In genomic region chr1:117674521-117675400, GRCh38 we compare ENCODE assay signal across 9 cellular contexts.
A peak's percentile ranks its signal among the peaks of the same experiment; 100 is the strongest.
DNase-seq lines count a peak whose midpoint lies in the region; ATAC-seq, FAIRE-seq and TF ChIP-seq lines count a peak whose summit lies in the region.
"Had no signal": no experiment of that assay in that cellular context is flagged by ENCODE, and none has a peak within 500 bp of the region (broad histone marks: within the 10 kb centered on the region; RNA-seq: fewer than 3 reads in every experiment).

No MANE protein-coding gene starts in this region.

- dilution Hi-C loops in keratinocyte (cut with MboI; ENCODE audit: extremely low pct_ligation_motif_present, low sequenced_read_pairs): no loop called here

- ATAC-seq in GM19452 (IDR thresholded peaks at IDR 0.05; ENCODE audit: unreplicated experiment): no peak

- BruUV-seq in A673 (replicated peaks; lab: Mats Ljungman, UMichigan): no TSS peak

- H3K27ac ChIP-seq in A673 (ENCODE audit: low read depth, low read length, poor library complexity, severe bottlenecking) (no peak overlapping the region), keratinocyte (ENCODE audit: control insufficient read depth, insufficient read depth, low read length) (no peak overlapping the region)

- peak; percentile 66 for FAIRE-seq in GM18507 (lab: Jason Lieb, UNC)
- no peak for FAIRE-seq in keratinocyte (lab: Jason Lieb, UNC)
- FAIRE-seq: colon had no signal

- H3K27me3 ChIP-seq in A673 (replicated peaks; ENCODE audit: insufficient read depth, low read depth, low read length, poor library complexity): no peaks in the 10 kb centered on the region
- no peaks in the 10 kb centered on the region for H3K27me3 ChIP-seq in keratinocyte (ENCODE audit: control insufficient read depth, extremely low read depth, insufficient read depth, low read length)

- H3K4me3 ChIP-seq in A673 (ENCODE audit: low read depth, low read length, poor library complexity, severe bottlenecking) (no peak overlapping the region), keratinocyte (ENCODE audit: control insufficient read depth in 2 of 3, extremely low read depth in 1 of 3, insufficient read depth in 2 of 3, low read depth in 1 of 3, low read length in 3 of 3) (no peak overlapping the region)

- H3K4me1 ChIP-seq in A673 (ENCODE audit: insufficient read depth, low read length, poor library complexity, severe bottlenecking) (no peaks in the 10 kb centered on the region), keratinocyte (ENCODE audit: control insufficient read depth, extremely low read depth, insufficient read depth, low read length) (peaks cover 3% of the 10 kb centered on the region)

- no peaks in the 10 kb centered on the region for H4K20me1 ChIP-seq in keratinocyte (ENCODE audit: control insufficient read depth, extremely low read depth, insufficient read depth, low read length)

- TF ChIP-seq CTCF in A673 (conservative IDR thresholded peaks at IDR 0.05; ENCODE audit: low read depth, low read length): peak; percentile 49
- TF ChIP-seq CTCF in keratinocyte (optimal IDR thresholded peaks at IDR 0.05 in 1 of 3, IDR thresholded peaks at IDR 0.05 in 1 of 3, conservative IDR thresholded peaks at IDR 0.05 in 1 of 3; ENCODE audit: extremely low read depth in 1 of 3, insufficient read depth in 2 of 3, low read length in 3 of 3): peak in 2 of 3 experiments; percentile 41 to 42

- H2AFZ ChIP-seq in keratinocyte (ENCODE audit: control insufficient read depth, low read length): no peak overlapping the region

- intact Hi-C loops in A673 (cut with micrococcal nuclease; ENCODE audit: unreplicated experiment): loop anchor here (5.0 kb wide), 1 partner anchor 137 kb away; no protein-coding TSS in a partner anchor

- CTCF ChIA-PET in A673 (lab: Charles Lee): interaction anchor here (1.0 kb wide), 1 partner anchor 162 kb away, joined by 3 read pairs; no protein-coding TSS in a partner anchor

- no peak overlapping the region for H3K4me2 ChIP-seq in keratinocyte (ENCODE audit: control insufficient read depth, extremely low read depth, insufficient read depth, low read depth, low read length)

- DNase-seq in A673 (ENCODE audit: low spot score) (peak; percentile 38), GM18507 (ENCODE audit: extremely low spot score, insufficient read length, low read depth) (no peak), HT-29 (ENCODE audit: low spot score) (peak; percentile 23), keratinocyte (ENCODE audit: low read depth, low spot score) (no peak), ecto neural progenitor cell (ENCODE audit: low spot score) (no peak), NCI-H146 (lab: John Stamatoyannopoulos, UW) (no peak)
- peak; percentile 39 to 52 for DNase-seq in activated CD4-positive, alpha-beta T cell treated with anti-CD3 and anti-CD28 coated beads, Interleukin-2, amount 50 U/mL, for 4 hours

- H3K36me3 ChIP-seq in A673 (ENCODE audit: insufficient read depth, low read length, poor library complexity, severe bottlenecking): no peaks in the 10 kb centered on the region
- no peaks in the 10 kb centered on the region for H3K36me3 ChIP-seq in keratinocyte (ENCODE audit: control insufficient read depth in 2 of 2, extremely low read depth in 1 of 2, insufficient read depth in 2 of 2, low read length in 2 of 2)

- no peak overlapping the region for H3K9ac ChIP-seq in keratinocyte (ENCODE audit: control insufficient read depth, extremely low read depth, insufficient read depth, low read length)

- H3K9me3 ChIP-seq in A673 (ENCODE audit: low read depth, low read length, poor library complexity, severe bottlenecking) (no peaks in the 10 kb centered on the region), keratinocyte (ENCODE audit: control insufficient read depth, low read depth, low read length) (no peaks in the 10 kb centered on the region)

- H3K9me1 ChIP-seq in keratinocyte (ENCODE audit: control insufficient read depth, extremely low read depth, insufficient read depth, low read length): no peaks in the 10 kb centered on the region

- no peaks in the 10 kb centered on the region for H3K79me2 ChIP-seq in keratinocyte (ENCODE audit: control insufficient read depth, insufficient read depth, low read length)

- POLR2A ChIA-PET in A673 (lab: Charles Lee; ENCODE audit: low non-redundant PET): interaction anchor here (0.6 kb wide), 2 partner anchors 8 to 245 kb away, joined by 3 read pairs; no protein-coding TSS in a partner anchor

Comparison
In these comparisons a context has a peak if more than half of its experiments do, and no peak if none do; other contexts are left out.
1. DNase-seq: peak in A673 (single experiment), HT-29 (single experiment) and activated CD4-positive, alpha-beta T cell treated with anti-CD3 and anti-CD28 coated beads, Interleukin-2, amount 50 U/mL, for 4 hours (2 of 2); none in GM18507 (single experiment), keratinocyte (single experiment), ecto neural progenitor cell (single experiment) and NCI-H146 (single experiment).